16 cellular contexts compared by ENCODE assay signal in genomic region chr10:131811239-131812011, GRCh38.
"Had no signal": no experiment of that assay in that cellular context is flagged by ENCODE, and none has a peak within 500 bp of the region (broad histone marks: within the 10 kb centered on the region; RNA-seq: fewer than 3 reads in every experiment).

No MANE protein-coding gene starts in this region.

- H3K27me3 ChIP-seq: thyroid gland had no signal

- H3K36me3 Mint-ChIP-seq: activated CD4-positive, alpha-beta memory T cell treated with anti-CD3 and anti-CD28 coated beads for 36 hours; activated naive CD4-positive, alpha-beta T cell treated with anti-CD3 and anti-CD28 coated beads, Interleukin-2, amount 50 U/mL, for 72 hours had no signal

- H3K9me3 Mint-ChIP-seq: activated CD4-positive, alpha-beta memory T cell treated with anti-CD3 and anti-CD28 coated beads for 36 hours; activated naive CD4-positive, alpha-beta T cell treated with anti-CD3 and anti-CD28 coated beads, Interleukin-2, amount 50 U/mL, for 72 hours; activated T-cell treated with anti-CD3 and anti-CD28 coated beads, Interleukin-2, amount 50 U/mL, for 24 hours; activated T-helper 17 cell treated with anti-CD3 and anti-CD28 coated beads, Interleukin-2, amount 50 U/mL, for 72 hours; nephron had no signal

- H3K4me1 ChIP-seq: spleen, thyroid gland had no signal

- H3K36me3 ChIP-seq: spleen, thyroid gland had no signal

- H3K27ac ChIP-seq: epithelial cell of prostate, spleen, thyroid gland had no signal

- H3K4me3 Mint-ChIP-seq: activated CD4-positive, alpha-beta memory T cell treated with anti-CD3 and anti-CD28 coated beads for 36 hours; activated T-cell treated with anti-CD3 and anti-CD28 coated beads, Interleukin-2, amount 50 U/mL, for 24 hours; activated T-helper 17 cell treated with anti-CD3 and anti-CD28 coated beads, Interleukin-2, amount 50 U/mL, for 72 hours; nephron; T-helper 17 cell had no signal

- DNase-seq: activated CD4-positive, alpha-beta memory T cell treated with anti-CD3 and anti-CD28 coated beads for 36 hours; activated CD4-positive, alpha-beta T cell treated with anti-CD3 and anti-CD28 coated beads for 48 hours; activated T-cell treated with anti-CD3 and anti-CD28 coated beads, Interleukin-2, amount 50 U/mL, for 24 hours; cortex of kidney; mammary epithelial cell; nucleus accumbens; spleen; stimulated activated CD4-positive, alpha-beta T cell treated with anti-CD3 and anti-CD28 coated beads, Interleukin-4, amount 100 ng/mL, for 24 hours; stimulated activated naive CD8-positive, alpha-beta T cell treated with anti-CD3 and anti-CD28 coated beads, Interleukin-15, Interleukin-2, amounts not matched to agents 100 U/mL and 50 U/mL, for 24 hours; substantia nigra; T-helper 17 cell; thyroid gland had no signal

- ATAC-seq: activated naive CD4-positive, alpha-beta T cell treated with anti-CD3 and anti-CD28 coated beads, Interleukin-2, amount 50 U/mL, for 72 hours; activated T-helper 17 cell treated with anti-CD3 and anti-CD28 coated beads, Interleukin-2, amount 50 U/mL, for 72 hours; stimulated activated naive CD8-positive, alpha-beta T cell treated with anti-CD3 and anti-CD28 coated beads, Interleukin-15, Interleukin-2, amounts not matched to agents 100 U/mL and 50 U/mL, for 24 hours; T-helper 17 cell had no signal

- H3K27ac Mint-ChIP-seq: activated CD4-positive, alpha-beta memory T cell treated with anti-CD3 and anti-CD28 coated beads for 36 hours; activated naive CD4-positive, alpha-beta T cell treated with anti-CD3 and anti-CD28 coated beads, Interleukin-2, amount 50 U/mL, for 72 hours; activated T-cell treated with anti-CD3 and anti-CD28 coated beads, Interleukin-2, amount 50 U/mL, for 24 hours; activated T-helper 17 cell treated with anti-CD3 and anti-CD28 coated beads, Interleukin-2, amount 50 U/mL, for 72 hours; nephron; T-helper 17 cell had no signal

- H3K4me1 Mint-ChIP-seq: nephron, T-helper 17 cell had no signal

- H3K9me3 ChIP-seq: spleen, thyroid gland had no signal

- H3K4me3 ChIP-seq: spleen, thyroid gland had no signal
